ENCODE assay signal across 9 cellular contexts in the genomic region with DNA sequence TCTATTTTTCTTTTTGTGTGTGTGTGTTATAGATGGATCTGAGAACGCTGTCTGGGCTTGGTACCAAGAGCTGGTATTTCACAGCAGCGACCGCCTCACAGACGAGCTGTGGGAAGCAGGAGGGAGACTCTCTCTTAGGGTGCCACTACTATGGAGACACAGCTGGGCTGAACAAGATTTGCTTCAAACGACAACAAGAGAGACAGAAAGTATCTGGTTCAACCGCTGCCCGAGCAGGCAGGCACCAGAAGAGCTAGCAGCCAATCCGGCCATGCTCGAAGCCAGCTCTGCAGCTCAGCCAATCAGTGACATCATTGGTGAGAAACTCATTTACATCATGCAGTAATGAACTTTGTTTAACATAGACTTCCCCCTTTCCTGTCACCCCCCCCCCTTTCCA.
DNase-seq lines count a peak whose midpoint lies in the region; ATAC-seq and TF ChIP-seq lines count a peak whose summit lies in the region.
"Had no signal": no experiment of that assay in that cellular context is flagged by ENCODE, and none has a peak within 500 bp of the region (broad histone marks: within the 10 kb centered on the region; RNA-seq: fewer than 3 reads in every experiment).

No MANE protein-coding gene starts in this region.

- 86 to 95% (median 87%) methylated on average over 9 of the region's 9 CpGs for WGBS in spleen, 5 donors
- WGBS in right lobe of liver (ENCODE audit: insufficient coverage, low coverage, low lambda C conversion rate, missing lambda C conversion rate) = 78% methylated on average over 4 of the region's 9 CpGs

- H3K36me3 ChIP-seq in fibroblast of lung (ENCODE audit: control insufficient read depth, insufficient read depth, low read length) (no peaks in the 10 kb centered on the region), spleen (no peaks in the 10 kb centered on the region), right lobe of liver (no peaks in the 10 kb centered on the region)

- no peak for TF ChIP-seq CTCF in AG09309 (IDR thresholded peaks at IDR 0.05; ENCODE audit: control insufficient read depth, insufficient read depth, low read depth, low read length, missing control alignments)
- TF ChIP-seq CTCF in fibroblast of lung (conservative IDR thresholded peaks at IDR 0.05 in 1 of 2, IDR thresholded peaks at IDR 0.05 in 1 of 2; ENCODE audit: low read depth in 1 of 2, low read length in 2 of 2) = no peak
- TF ChIP-seq CTCF in spleen (IDR thresholded peaks at IDR 0.05 in 8 of 11, conservative IDR thresholded peaks at IDR 0.05 in 3 of 11) = no peak
- TF ChIP-seq CTCF in right lobe of liver (IDR thresholded peaks at IDR 0.05) = no peak

- H3K4me2 ChIP-seq in fibroblast of lung (ENCODE audit: extremely low read depth, insufficient read depth, low read length) = peak overlapping the region; percentile 90

- intact Hi-C loops in posterior cingulate gyrus (cut with DNase I) (loop anchor here (5.0 kb wide), 3 partner anchors 69 to 351 kb away; no protein-coding TSS in a partner anchor), spleen (cut with DNase I; ENCODE audit: low total_unique reads) (no loop called here), right lobe of liver (cut with DNase I) (no loop called here)

- H3K9me3 ChIP-seq in fibroblast of lung (ENCODE audit: control insufficient read depth, insufficient read depth, low read depth, low read length) = no peaks in the 10 kb centered on the region
- no peaks in the 10 kb centered on the region for H3K9me3 ChIP-seq in spleen
- H3K9me3 ChIP-seq in right lobe of liver = no peaks in the 10 kb centered on the region

- H3K4me1 ChIP-seq in fibroblast of lung (ENCODE audit: control insufficient read depth, extremely low read depth, insufficient read depth, low read length) (peaks cover 4% of the 10 kb centered on the region), spleen (no peaks in the 10 kb centered on the region), right lobe of liver (no peaks in the 10 kb centered on the region)

- no peaks in the 10 kb centered on the region for H3K27me3 ChIP-seq in fibroblast of lung (ENCODE audit: control insufficient read depth, insufficient read depth, low read length)
- peaks cover 0 to 5% (median 0%) of the 10 kb centered on the region in 7 donors for H3K27me3 ChIP-seq in spleen (replicated peaks in 1 of 7)
- H3K27me3 ChIP-seq in right lobe of liver = no peaks in the 10 kb centered on the region

- TF ChIP-seq POLR2A in spleen (IDR thresholded peaks at IDR 0.05) (no peak), right lobe of liver (IDR thresholded peaks at IDR 0.05) (no peak)

- H4K20me1 ChIP-seq in fibroblast of lung (ENCODE audit: control insufficient read depth, extremely low read depth, insufficient read depth, low read length) = no peaks in the 10 kb centered on the region

- no peak overlapping the region for H3K9ac ChIP-seq in fibroblast of lung (ENCODE audit: insufficient read depth, low read length)

- ATAC-seq in HG03280 (IDR thresholded peaks at IDR 0.05; ENCODE audit: unreplicated experiment) = no peak
- ATAC-seq in right lobe of liver = no peak

- H3K4me3 ChIP-seq in AG09309 (ENCODE audit: control insufficient read depth, low read depth, low read length) = peak overlapping the region; percentile 47
- peak overlapping the region; percentile 22 to 48 (median 37) for H3K4me3 ChIP-seq in fibroblast of lung (replicated peaks in 1 of 4; ENCODE audit: control extremely low read depth in 1 of 4, insufficient read depth in 1 of 4, low read depth in 3 of 4, low read length in 4 of 4)
- H3K4me3 ChIP-seq in spleen = no peak overlapping the region
- H3K4me3 ChIP-seq in right lobe of liver = no peak overlapping the region

- H2AFZ ChIP-seq in fibroblast of lung (ENCODE audit: low read length) = peak overlapping the region; percentile 77

- H3K27ac ChIP-seq in fibroblast of lung (ENCODE audit: insufficient read depth, low read length) = no peak overlapping the region
- no peak overlapping the region for H3K27ac ChIP-seq in spleen
- no peak overlapping the region for H3K27ac ChIP-seq in right lobe of liver

- no peaks in the 10 kb centered on the region for H3K79me2 ChIP-seq in fibroblast of lung (ENCODE audit: control insufficient read depth, insufficient read depth, low read length)

- no peak for DNase-seq in AG09309 (ENCODE audit: low read depth)
- peak; percentile 11 for DNase-seq in NCI-H2029 (lab: John Stamatoyannopoulos, UW)
- DNase-seq in fibroblast of lung (ENCODE audit: low read depth in 2 of 2) = peak; percentile 55 to 94
- DNase-seq in posterior cingulate gyrus = peak; percentile 71 to 98 (median 81)
- DNase-seq in spleen = no peak
- no peak for DNase-seq in NCI-H2196 (lab: John Stamatoyannopoulos, UW; ENCODE audit: unreplicated experiment)
- DNase-seq in right lobe of liver = no peak
- DNase-seq: activated naive CD4-positive, alpha-beta T cell treated with anti-CD3 and anti-CD28 coated beads, Interleukin-2, amount 50 U/mL, for 16 hours had no signal

Comparison
In these comparisons a context has a peak if more than half of its experiments do, and no peak if none do; other contexts are left out.
1. DNase-seq: peak in NCI-H2029 (single experiment), fibroblast of lung (2 of 2) and posterior cingulate gyrus (10 of 10); none in AG09309 (single experiment), spleen (single experiment), NCI-H2196 (single experiment) and right lobe of liver (0 of 3).
2. H3K4me3 ChIP-seq: peak in AG09309 (single experiment) and fibroblast of lung (4 of 4); none in spleen (0 of 8) and right lobe of liver (0 of 3).